1 cellular context compared by ENCODE assay signal in the genomic region with DNA sequence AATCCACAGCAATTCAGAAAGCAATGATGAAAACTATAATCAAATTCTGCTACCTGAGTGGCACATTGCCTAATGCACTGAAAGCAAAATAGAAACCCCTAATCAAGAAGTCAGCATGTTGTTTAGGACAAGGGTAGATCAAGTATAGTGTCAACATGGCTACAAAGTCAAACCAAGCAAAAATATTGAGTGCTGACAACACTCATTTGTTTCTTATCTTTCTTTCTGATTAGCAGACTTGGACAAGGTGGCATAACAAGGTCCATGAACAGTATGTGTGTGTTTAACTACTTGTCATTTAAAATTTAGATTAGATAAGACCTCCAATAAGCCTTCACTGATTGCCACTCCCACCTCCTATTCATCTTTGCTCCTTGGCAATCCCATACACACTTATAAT.
TF ChIP-seq lines count a peak whose summit lies in the region.

No MANE protein-coding gene starts in this region.

TF ChIP-seq in HEK293, 187 proteins besides CTCF, POLR2A, EP300 and RAD21 (continued from another document):
- TF ChIP-seq, protein P1, sequence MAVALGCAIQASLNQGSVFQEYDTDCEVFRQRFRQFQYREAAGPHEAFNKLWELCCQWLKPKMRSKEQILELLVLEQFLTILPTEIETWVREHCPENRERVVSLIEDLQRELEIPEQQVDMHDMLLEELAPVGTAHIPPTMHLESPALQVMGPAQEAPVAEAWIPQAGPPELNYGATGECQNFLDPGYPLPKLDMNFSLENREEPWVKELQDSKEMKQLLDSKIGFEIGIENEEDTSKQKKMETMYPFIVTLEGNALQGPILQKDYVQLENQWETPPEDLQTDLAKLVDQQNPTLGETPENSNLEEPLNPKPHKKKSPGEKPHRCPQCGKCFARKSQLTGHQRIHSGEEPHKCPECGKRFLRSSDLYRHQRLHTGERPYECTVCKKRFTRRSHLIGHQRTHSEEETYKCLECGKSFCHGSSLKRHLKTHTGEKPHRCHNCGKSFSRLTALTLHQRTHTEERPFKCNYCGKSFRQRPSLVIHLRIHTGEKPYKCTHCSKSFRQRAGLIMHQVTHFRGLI (tag by site-specific recombination; IDR thresholded peaks at IDR 0.05), result no peak
- TF ChIP-seq ZNF23 (tag by site-specific recombination; IDR thresholded peaks at IDR 0.05; ENCODE audit: borderline replicate concordance), result no peak
